In the genomic region with DNA sequence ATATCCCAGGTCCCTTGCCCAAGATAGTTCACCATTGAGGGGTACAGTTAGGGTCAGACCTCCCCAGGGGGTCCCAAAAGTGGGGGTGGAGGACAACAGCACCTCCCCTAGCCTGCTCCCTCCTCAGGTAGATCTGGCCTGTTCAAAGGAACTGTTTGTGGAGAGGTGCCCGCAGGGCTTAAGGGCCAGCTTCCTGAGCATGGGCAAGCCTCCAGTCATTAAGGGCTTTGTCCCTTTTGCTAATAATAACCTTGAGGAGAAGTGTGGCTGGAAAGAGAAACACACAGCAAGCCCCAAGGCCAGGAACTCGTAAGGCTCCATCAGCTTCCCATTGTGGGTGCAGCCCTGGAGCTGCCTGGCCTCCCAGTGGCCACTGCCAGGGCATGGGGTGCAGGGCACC, we compare ENCODE assay signal across 28 cellular contexts. TPM values are rescaled to one million over a fixed set of nuclear protein-coding genes. Genes with fewer than 3 reads are reported as not detected.
"Had no signal": no experiment of that assay in that cellular context is flagged by ENCODE, and none has a peak within 500 bp of the region (broad histone marks: within the 10 kb centered on the region; RNA-seq: fewer than 3 reads in every experiment).

No MANE protein-coding gene starts in this region.

- H3K27me3 ChIP-seq: pancreas, right lobe of liver, vagina had no signal

- H3K4me3 ChIP-seq: heart right ventricle, left lung, lung, mucosa of descending colon, pancreas, prostate gland, right lobe of liver, smooth muscle cell, tibial nerve, vagina had no signal

- DNase-seq: heart right ventricle; hippocampal formation; kidney glomerular epithelial cell; left colon; left lung; mesendoderm; midbrain; mucosa of descending colon; naive thymus-derived CD4-positive, alpha-beta T cell; nucleus accumbens; pancreas; posterior cingulate gyrus; retina; right lobe of liver; stimulated activated CD4-positive, alpha-beta T cell treated with anti-CD3 and anti-CD28 coated beads, Interleukin-1b, Interleukin-23, amount 100 ng/mL, for 48 hours; stimulated activated CD4-positive, alpha-beta T cell treated with anti-CD3 and anti-CD28 coated beads, Interleukin-2, amount 100 ng/mL, for 48 hours; stimulated activated CD4-positive, alpha-beta T cell treated with anti-CD3 and anti-CD28 coated beads, Interleukin-4, amount 100 ng/mL, for 4 hours; stimulated activated naive CD4-positive, alpha-beta T cell treated with Interleukin-2 at 50 U/mL for 16 hours; stimulated activated naive CD8-positive, alpha-beta T cell treated with anti-CD3 and anti-CD28 coated beads, Interleukin-15, amount 100 ng/mL, for 72 hours; substantia nigra had no signal

- H3K36me3 ChIP-seq: heart right ventricle, left lung, pancreas, prostate gland, right lobe of liver, tibial nerve, vagina had no signal

- H3K4me2 ChIP-seq: smooth muscle cell had no signal

- ATAC-seq: left colon; left lung; mucosa of descending colon; naive thymus-derived CD4-positive, alpha-beta T cell; natural killer cell treated with Interleukin-12 subunit alpha and Interleukin-12 subunit beta and Interleukin-15 and Interleukin-18, amount 100 ng/mL, for 72 hours; pancreas; right lobe of liver; stimulated activated memory B cell treated with anti-CD40 and anti-IgM and Interleukin-4, amounts not matched to agents 10 μg/mL and 1 μg/mL and 100 μg/mL, for 72 hours; stimulated activated naive CD8-positive, alpha-beta T cell treated with anti-CD3 and anti-CD28 coated beads, Interleukin-15, amount 100 ng/mL, for 72 hours had no signal

- H3K4me1 ChIP-seq: left lung, prostate gland, right lobe of liver, tibial nerve, vagina had no signal

- H3K27ac ChIP-seq: heart right ventricle, left lung, pancreas, prostate gland, right lobe of liver, tibial nerve, vagina had no signal

- H3K9me3 ChIP-seq: heart right ventricle, left lung, mucosa of descending colon, pancreas, prostate gland, right lobe of liver, tibial nerve, vagina had no signal

RNA-seq across cellular contexts. Expression of gene ISG20, which starts 47.4 kb away (rescaled TPM):
- total RNA-seq: temporal lobe had no signal
